ENCODE assay signal across 7 cellular contexts in genomic region chr17:4938670-4939553, GRCh38. TPM values are rescaled to one million over a fixed set of nuclear protein-coding genes. Genes with fewer than 3 reads are reported as not detected.
DNase-seq lines count a peak whose midpoint lies in the region; ATAC-seq and TF ChIP-seq lines count a peak whose summit lies in the region.
"Had no signal": no experiment of that assay in that cellular context is flagged by ENCODE, and none has a peak within 500 bp of the region (broad histone marks: within the 10 kb centered on the region; RNA-seq: fewer than 3 reads in every experiment).

No MANE protein-coding gene starts in this region.

- TF ChIP-seq CTCF in dorsolateral prefrontal cortex (IDR thresholded peaks at IDR 0.05 in 54 of 56, conservative IDR thresholded peaks at IDR 0.05 in 2 of 56; ENCODE audit: low read depth in 1 of 56, partially characterized antibody in 56 of 56) (no peak), retinal pigment epithelial cell (conservative IDR thresholded peaks at IDR 0.05; ENCODE audit: low read depth, low read length) (no peak)

- H3K27ac ChIP-seq in dorsolateral prefrontal cortex: peak overlapping the region; percentile 87 to 100 (median 98)

- intact Hi-C loops in dorsolateral prefrontal cortex (cut with DNase I): loop anchor here in 1 of 2 donors (5.0 kb wide), 1 partner anchor 43 kb away; no protein-coding TSS in a partner anchor

- peak overlapping the region; percentile 58 to 100 (median 93) for H3K4me3 ChIP-seq in dorsolateral prefrontal cortex
- H3K4me3 ChIP-seq in retinal pigment epithelial cell (ENCODE audit: low read length): peak overlapping the region; percentile 96

- no peaks in the 10 kb centered on the region for H3K27me3 ChIP-seq in dorsolateral prefrontal cortex

- no peak for ATAC-seq in GM18907 (IDR thresholded peaks at IDR 0.05; ENCODE audit: unreplicated experiment)

- DNase-seq in DMS 273 (lab: John Stamatoyannopoulos, UW; ENCODE audit: unreplicated experiment) (peak; percentile 44), DMS 273 treated with DMSO at 0.1 percent for 48 hours (lab: John Stamatoyannopoulos, UW) (no peak), dorsolateral prefrontal cortex (no peak), retinal pigment epithelial cell (ENCODE audit: low read depth) (no peak), NCI-H526 treated with DMSO at 0.1 percent for 48 hours (lab: John Stamatoyannopoulos, UW) (no peak)

RNA-seq across cellular contexts. Expression of gene SLC25A11, which starts 0.9 kb away (rescaled TPM):
- 100 to 1,000 TPM in 9 of 120 experiments, 10 to 100 TPM in 111; 56.8 to 113 (median 82.2) TPM for total RNA-seq in dorsolateral prefrontal cortex

RNA-seq across cellular contexts. Expression of gene RNF167, which starts 1.2 kb away (rescaled TPM):
- total RNA-seq in dorsolateral prefrontal cortex: 100 to 1,000 TPM in 28 of 120 experiments, 10 to 100 TPM in 92; 65.3 to 121 (median 91.1) TPM

RNA-seq across cellular contexts. Expression of gene GP1BA, which starts 6.8 kb away (rescaled TPM):
- total RNA-seq in dorsolateral prefrontal cortex: 1 to 10 TPM in 1 of 120 experiments, under 1 TPM in 15, not detected in 104; 0.16 to 1.0 (median 0.24) TPM
- total RNA-seq: myocyte had no signal

RNA-seq across cellular contexts. Expression of gene PFN1, which starts 9.4 kb away (rescaled TPM):
- 100 to 1,000 TPM in 104 of 120 experiments, 10 to 100 TPM in 16; 84.4 to 206 (median 112) TPM for total RNA-seq in dorsolateral prefrontal cortex

RNA-seq across cellular contexts. Expression of gene ENO3, which starts 12.0 kb away (rescaled TPM):
- total RNA-seq in dorsolateral prefrontal cortex: 10 to 100 TPM in 8 of 120 experiments, 1 to 10 TPM in 112; 1.4 to 20.7 (median 5.6) TPM
